ENCODE assay signal across 8 cellular contexts in the genomic region with DNA sequence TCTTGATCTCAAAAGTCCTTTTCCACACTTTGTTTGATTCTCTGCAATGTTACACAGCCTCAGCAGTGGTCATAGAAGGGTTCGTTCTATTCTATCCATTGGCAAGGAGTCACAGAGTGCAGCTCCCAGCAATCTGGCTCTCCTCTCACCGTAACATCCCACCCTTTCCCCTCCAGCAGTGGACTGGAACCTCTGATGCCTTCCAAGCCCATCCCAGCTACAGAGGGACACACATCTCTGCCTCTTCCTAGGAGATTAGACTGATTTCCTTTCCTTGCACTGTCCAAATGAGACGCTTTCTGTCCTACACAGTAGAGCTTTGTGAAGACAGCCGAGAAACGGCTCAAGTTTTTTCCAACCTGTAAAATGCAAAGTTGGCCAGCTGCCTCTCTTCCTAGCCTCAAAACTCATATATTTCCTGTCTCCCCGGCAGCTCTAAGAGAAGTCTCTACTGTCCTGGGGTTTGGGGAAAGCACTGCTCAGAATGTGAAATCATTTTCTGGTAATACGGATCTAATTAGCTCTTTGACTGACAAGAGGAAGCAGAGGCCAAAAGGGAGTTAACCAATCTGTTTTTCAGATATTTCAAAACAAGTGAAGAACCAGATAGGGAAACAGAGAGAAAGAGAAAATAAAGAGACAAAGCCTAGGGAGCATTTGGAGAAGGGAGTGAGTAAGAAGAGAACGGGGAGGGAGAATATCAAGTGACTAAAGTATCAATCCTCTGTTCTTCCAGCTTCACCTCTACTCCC. TPM values are rescaled to one million over a fixed set of nuclear protein-coding genes. Genes with fewer than 3 reads are reported as not detected.
A peak's percentile ranks its signal among the peaks of the same experiment; 100 is the strongest.
DNase-seq lines count a peak whose midpoint lies in the region; TF ChIP-seq lines count a peak whose summit lies in the region.

No MANE protein-coding gene starts in this region.

- intact Hi-C loops in sigmoid colon (cut with DNase I) = no loop called here

- H4K20me1 ChIP-seq in fibroblast of lung (ENCODE audit: control insufficient read depth, extremely low read depth, insufficient read depth, low read length) = no peaks in the 10 kb centered on the region

- no peak overlapping the region for H3K27ac ChIP-seq in fibroblast of lung (ENCODE audit: insufficient read depth, low read length)
- H3K27ac ChIP-seq in sigmoid colon = peak overlapping the region; percentile 44 to 59 (median 50)

- no peak overlapping the region for H3K9ac ChIP-seq in fibroblast of lung (ENCODE audit: insufficient read depth, low read length)

- peak overlapping the region; percentile 11 for H3K4me2 ChIP-seq in fibroblast of lung (ENCODE audit: extremely low read depth, insufficient read depth, low read length)

- no peaks in the 10 kb centered on the region for H3K79me2 ChIP-seq in fibroblast of lung (ENCODE audit: control insufficient read depth, insufficient read depth, low read length)

- no peak for TF ChIP-seq CTCF in GM12864 (IDR thresholded peaks at IDR 0.05; ENCODE audit: low read depth, low read length, missing control alignments)
- TF ChIP-seq CTCF in fibroblast of lung (conservative IDR thresholded peaks at IDR 0.05 in 1 of 2, IDR thresholded peaks at IDR 0.05 in 1 of 2; ENCODE audit: low read depth in 1 of 2, low read length in 2 of 2) = no peak
- TF ChIP-seq CTCF in sigmoid colon (IDR thresholded peaks at IDR 0.05) = no peak

- H3K27me3 ChIP-seq in fibroblast of lung (ENCODE audit: control insufficient read depth, insufficient read depth, low read length) (peaks cover 16% of the 10 kb centered on the region), sigmoid colon (no peaks in the 10 kb centered on the region)

- H2AFZ ChIP-seq in fibroblast of lung (ENCODE audit: low read length) = peak overlapping the region; percentile 14

- WGBS in sigmoid colon, 2 donors = 33 to 63% methylated on average over 8 of the region's 8 CpGs

- no peak for TF ChIP-seq POLR2A in sigmoid colon (IDR thresholded peaks at IDR 0.05)

- H3K36me3 ChIP-seq in fibroblast of lung (ENCODE audit: control insufficient read depth, insufficient read depth, low read length) = no peaks in the 10 kb centered on the region
- no peaks in the 10 kb centered on the region for H3K36me3 ChIP-seq in sigmoid colon

- no peak for TF ChIP-seq EP300 in sigmoid colon (IDR thresholded peaks at IDR 0.05)

- H3K4me3 ChIP-seq in GM12864 (ENCODE audit: low read depth, low read length) (peak overlapping the region; percentile 76), fibroblast of lung (replicated peaks in 1 of 4; ENCODE audit: control extremely low read depth in 1 of 4, insufficient read depth in 1 of 4, low read depth in 3 of 4, low read length in 4 of 4) (peak overlapping the region in 2 of 4 experiments; percentile 7 to 29), sigmoid colon (peak overlapping the region in 2 of 4 donors; percentile 25 to 29)

- H3K4me1 ChIP-seq in fibroblast of lung (ENCODE audit: control insufficient read depth, extremely low read depth, insufficient read depth, low read length) = no peaks in the 10 kb centered on the region
- H3K4me1 ChIP-seq in sigmoid colon = peaks cover 0 to 17% (median 15%) of the 10 kb centered on the region in 4 donors

- H3K9me3 ChIP-seq in fibroblast of lung (ENCODE audit: control insufficient read depth, insufficient read depth, low read depth, low read length) = no peaks in the 10 kb centered on the region
- no peaks in the 10 kb centered on the region for H3K9me3 ChIP-seq in sigmoid colon

- DNase-seq in GM12864 (ENCODE audit: low read depth) = no peak
- peak; percentile 27 for DNase-seq in RPMI7951 (ENCODE audit: low read depth)
- peak in 1 of 2 donors; percentile 25 for DNase-seq in fibroblast of lung (ENCODE audit: low read depth in 2 of 2)
- DNase-seq in sigmoid colon = no peak
- DNase-seq in SHP77 treated with DMSO at 0.1 percent for 48 hours (lab: John Stamatoyannopoulos, UW) = no peak
- no peak for DNase-seq in NCI-H2081 (lab: John Stamatoyannopoulos, UW)
- DNase-seq in NCI-H82 (lab: John Stamatoyannopoulos, UW) = no peak
- DNase-seq in NCI-H82 treated with DMSO at 0.1 percent for 48 hours (lab: John Stamatoyannopoulos, UW; ENCODE audit: unreplicated experiment) = no peak

RNA-seq across cellular contexts. Expression of a gene that starts 0.5 kb away (rescaled TPM):
- total RNA-seq in RPMI7951 (2014; rRNA removed; shearing (Covaris generic)) = 4.1 and 6.9 TPM in 2 replicates
- 0.66 and 1.3 TPM in 2 replicates for total RNA-seq in fibroblast of lung
- polyA plus RNA-seq in fibroblast of lung = 0.35 and 1.8 TPM in 2 replicates
- 0.45 and 1.7 TPM in 2 replicates for polyA plus RNA-seq in fibroblast of lung (2012)
- 1.3 and 7.8 TPM in 2 replicates for polyA minus RNA-seq in fibroblast of lung (ENCODE audit: low replicate concordance)
- 1 to 10 TPM; 2.0 to 8.3 (median 3.6) TPM for total RNA-seq in sigmoid colon
- 10 to 100 TPM in 1 of 3 donors, 1 to 10 TPM in 2; 7.2 to 12.3 (median 9.0) TPM for polyA plus RNA-seq in sigmoid colon
